9 cellular contexts compared by ENCODE assay signal in the genomic region with DNA sequence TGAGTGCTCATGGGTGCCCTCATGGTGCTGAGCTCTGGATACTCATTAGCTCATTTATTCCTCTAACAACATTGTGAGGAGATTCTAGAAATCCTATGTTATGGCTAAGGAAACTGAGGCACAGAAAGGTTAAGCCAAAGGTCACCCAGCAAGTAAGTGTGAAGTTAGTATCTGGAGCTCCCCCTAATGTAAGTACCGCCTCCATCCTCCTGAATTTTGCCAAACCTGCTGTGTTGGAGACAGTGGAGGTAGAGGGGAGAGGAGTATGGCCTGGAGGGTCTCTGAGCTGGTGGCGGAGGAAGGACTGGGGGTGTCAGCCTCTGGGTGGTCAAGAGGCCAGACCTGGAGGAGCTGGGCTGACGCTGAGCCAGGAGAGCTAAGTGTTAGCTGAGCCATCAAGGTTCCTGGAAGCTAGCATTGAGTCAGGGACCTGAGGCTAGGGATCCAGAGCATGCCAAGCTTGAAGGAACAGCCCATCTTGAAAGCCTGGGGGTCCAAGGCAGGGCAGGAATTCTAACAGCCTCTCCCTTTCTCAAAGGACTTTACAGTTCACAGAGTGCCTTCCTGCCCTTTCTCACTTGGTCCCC.
DNase-seq lines count a peak whose midpoint lies in the region; ATAC-seq and TF ChIP-seq lines count a peak whose summit lies in the region.
"Had no signal": no experiment of that assay in that cellular context is flagged by ENCODE, and none has a peak within 500 bp of the region (broad histone marks: within the 10 kb centered on the region; RNA-seq: fewer than 3 reads in every experiment).

No MANE protein-coding gene starts in this region.

- no peaks in the 10 kb centered on the region for H3K9me3 ChIP-seq in cardiac muscle cell (ENCODE audit: low read depth)
- no peaks in the 10 kb centered on the region for H3K9me3 ChIP-seq in upper lobe of right lung

- TF ChIP-seq CTCF in cardiac muscle cell (IDR thresholded peaks at IDR 0.05; ENCODE audit: low read depth, low read length) (peak; percentile 11), upper lobe of right lung (IDR thresholded peaks at IDR 0.05) (no peak)

- no peak for ATAC-seq in upper lobe of right lung
- ATAC-seq in HG02678 (IDR thresholded peaks at IDR 0.05; ENCODE audit: unreplicated experiment), result no peak

- peaks cover 76% of the 10 kb centered on the region for H3K4me1 Mint-ChIP-seq in activated naive CD8-positive, alpha-beta T cell treated with anti-CD3 and anti-CD28 coated beads for 36 hours

- H3K27ac ChIP-seq in cardiac muscle cell (peak overlapping the region; percentile 10), upper lobe of right lung (peak overlapping the region; percentile 79)

- peaks cover 28% of the 10 kb centered on the region for H3K36me3 Mint-ChIP-seq in activated naive CD8-positive, alpha-beta T cell treated with anti-CD3 and anti-CD28 coated beads for 36 hours

- H3K4me1 ChIP-seq in cardiac muscle cell (ENCODE audit: low read depth), result peaks cover 16% of the 10 kb centered on the region
- H3K4me1 ChIP-seq in upper lobe of right lung, result peaks cover 69% of the 10 kb centered on the region

- no peaks in the 10 kb centered on the region for H3K27me3 ChIP-seq in cardiac muscle cell
- no peaks in the 10 kb centered on the region for H3K27me3 ChIP-seq in upper lobe of right lung

- intact Hi-C loops in cardiac septum (cut with DNase I), result no loop called here
- intact Hi-C loops in upper lobe of right lung (cut with DNase I), result no loop called here

- no peaks in the 10 kb centered on the region for H3K36me3 ChIP-seq in cardiac muscle cell
- H3K36me3 ChIP-seq in upper lobe of right lung, result peaks cover under 1% of the 10 kb centered on the region

- H3K27me3 Mint-ChIP-seq in activated naive CD8-positive, alpha-beta T cell treated with anti-CD3 and anti-CD28 coated beads for 36 hours, result no peaks in the 10 kb centered on the region

- H3K27ac Mint-ChIP-seq in activated naive CD8-positive, alpha-beta T cell treated with anti-CD3 and anti-CD28 coated beads for 36 hours, result peak overlapping the region; percentile 93

- peak overlapping the region; percentile 40 for H3K4me3 Mint-ChIP-seq in activated naive CD8-positive, alpha-beta T cell treated with anti-CD3 and anti-CD28 coated beads for 36 hours

- DNase-seq in cardiac muscle cell (ENCODE audit: low read depth in 1 of 2, low spot score in 1 of 2), result no peak
- no peak for DNase-seq in cardiac septum (ENCODE audit: low spot score)
- no peak for DNase-seq in activated naive CD8-positive, alpha-beta T cell treated with anti-CD3 and anti-CD28 coated beads for 36 hours
- peak; percentile 61 for DNase-seq in iris pigment epithelial cell (ENCODE audit: low read depth)
- no peak for DNase-seq in upper lobe of right lung
- no peak for DNase-seq in mucosa of gallbladder (ENCODE audit: low spot score)
- no peak for DNase-seq in NCI-H510A (lab: John Stamatoyannopoulos, UW)
- DNase-seq: NCI-H2171 had no signal

- no peaks in the 10 kb centered on the region for H3K9me3 Mint-ChIP-seq in activated naive CD8-positive, alpha-beta T cell treated with anti-CD3 and anti-CD28 coated beads for 36 hours

- H3K4me3 ChIP-seq in cardiac muscle cell, result no peak overlapping the region
- no peak overlapping the region for H3K4me3 ChIP-seq in upper lobe of right lung
